Comparison of ENCODE assay signal across 12 cellular contexts in the genomic region with DNA sequence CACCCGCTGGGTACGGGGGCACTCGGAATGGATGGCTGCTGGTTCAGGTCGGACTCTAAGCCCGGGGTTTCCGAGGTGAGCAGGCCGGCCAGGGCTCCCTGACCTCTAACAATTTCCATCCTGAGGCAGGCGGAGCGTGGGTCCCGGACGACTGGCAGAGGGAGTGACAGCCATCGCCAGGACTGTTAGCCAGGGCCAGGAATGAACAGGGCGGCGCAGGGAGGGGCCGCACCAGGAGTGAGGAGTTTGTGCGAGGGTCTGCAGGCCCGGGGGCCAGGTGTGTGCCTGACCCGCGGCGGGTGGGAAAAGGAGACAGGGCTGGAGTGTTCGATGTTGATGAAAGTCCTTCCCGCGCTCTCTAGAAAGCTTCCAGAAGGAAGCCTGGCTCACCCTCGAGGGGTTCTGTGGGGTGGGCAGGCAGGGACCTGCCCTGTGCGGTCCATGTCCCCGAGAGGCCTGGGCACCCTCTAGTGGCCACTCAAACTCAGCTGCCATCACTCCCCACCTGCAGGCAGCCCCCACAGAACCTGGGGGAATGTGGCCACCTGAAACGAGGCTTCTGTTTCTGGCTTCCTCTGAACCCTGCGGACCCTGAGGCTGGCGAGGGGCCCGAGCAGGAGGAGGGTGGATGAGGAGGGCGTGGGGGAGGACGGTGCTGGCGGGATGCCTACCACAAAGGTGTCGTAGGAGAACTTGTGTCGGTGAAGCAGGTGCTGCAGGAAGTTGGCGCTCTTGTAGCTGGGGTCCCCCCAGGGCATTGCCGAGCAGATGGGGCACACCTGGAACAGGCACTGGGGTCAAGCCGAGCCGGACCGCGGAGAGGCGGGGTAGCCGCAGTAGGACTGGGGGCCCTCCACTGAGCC. TPM values are rescaled to one million over a fixed set of nuclear protein-coding genes. Genes with fewer than 3 reads are reported as not detected.
DNase-seq lines count a peak whose midpoint lies in the region; ATAC-seq, FAIRE-seq and TF ChIP-seq lines count a peak whose summit lies in the region.
"Had no signal": no experiment of that assay in that cellular context is flagged by ENCODE, and none has a peak within 500 bp of the region (broad histone marks: within the 10 kb centered on the region; RNA-seq: fewer than 3 reads in every experiment).

No MANE protein-coding gene starts in this region.

- H3K4me2 ChIP-seq in endothelial cell of umbilical vein (ENCODE audit: insufficient read depth, low read length), result no peak overlapping the region

- ATAC-seq in Right ventricle myocardium inferior, result no peak
- no peak for ATAC-seq in stimulated activated memory B cell treated with anti-CD40 and anti-IgM and Interleukin-4, amounts not matched to agents 10 μg/mL and 1 μg/mL and 100 μg/mL, for 72 hours

- no peak overlapping the region for H2AFZ ChIP-seq in endothelial cell of umbilical vein (ENCODE audit: low read depth, low read length)

- TF ChIP-seq CTCF in cardiac muscle cell (IDR thresholded peaks at IDR 0.05; ENCODE audit: low read depth, low read length) (peak; percentile 32), NB4 (IDR thresholded peaks at IDR 0.05; ENCODE audit: low read depth, low read length) (peak; percentile 44), endothelial cell of umbilical vein (IDR thresholded peaks at IDR 0.05; ENCODE audit: extremely low read depth in 1 of 2, insufficient read depth in 1 of 2, low read depth in 1 of 2, low read length in 2 of 2) (peak; percentile 34 to 54)

- H3K9me3 Mint-ChIP-seq in stimulated activated memory B cell treated with anti-CD40 and anti-IgM and Interleukin-4, amounts not matched to agents 10 μg/mL and 1 μg/mL and 100 μg/mL, for 72 hours, result no peaks in the 10 kb centered on the region

- H3K36me3 Mint-ChIP-seq in stimulated activated memory B cell treated with anti-CD40 and anti-IgM and Interleukin-4, amounts not matched to agents 10 μg/mL and 1 μg/mL and 100 μg/mL, for 72 hours, result peaks cover 11% of the 10 kb centered on the region

- H3K27ac ChIP-seq in cardiac muscle cell (no peak overlapping the region), endothelial cell of umbilical vein (ENCODE audit: insufficient read depth, low read depth, low read length) (no peak overlapping the region)

- no peaks in the 10 kb centered on the region for H3K9me1 ChIP-seq in endothelial cell of umbilical vein (replicated peaks; ENCODE audit: control insufficient read depth, extremely low read depth, insufficient read depth, low read length)

- TF ChIP-seq POLR2A in NB4 (IDR thresholded peaks at IDR 0.05; ENCODE audit: extremely low read depth, insufficient read length) (no peak), endothelial cell of umbilical vein (IDR thresholded peaks at IDR 0.05; ENCODE audit: low read depth, low read length) (no peak)

- H3K36me3 ChIP-seq in cardiac muscle cell, result peaks cover 7% of the 10 kb centered on the region
- H3K36me3 ChIP-seq in endothelial cell of umbilical vein (ENCODE audit: control insufficient read depth in 2 of 2, extremely low read depth in 1 of 2, insufficient read depth in 2 of 2, low read length in 2 of 2), result peaks cover 4 to 21% of the 10 kb centered on the region in 2 experiments

- H3K27ac Mint-ChIP-seq in stimulated activated memory B cell treated with anti-CD40 and anti-IgM and Interleukin-4, amounts not matched to agents 10 μg/mL and 1 μg/mL and 100 μg/mL, for 72 hours, result peak overlapping the region; percentile 62

- intact Hi-C loops in Right ventricle myocardium inferior (cut with DNase I) (no loop called here), endothelial cell of umbilical vein (cut with micrococcal nuclease) (no loop called here)

- H3K27me3 ChIP-seq in cardiac muscle cell (no peaks in the 10 kb centered on the region), endothelial cell of umbilical vein (ENCODE audit: control insufficient read depth in 2 of 2, insufficient read depth in 2 of 2, low read length in 2 of 2) (no peaks in the 10 kb centered on the region)

- FAIRE-seq in endothelial cell of umbilical vein (lab: Jason Lieb, UNC), result peak; percentile 31
- FAIRE-seq: TTC549 had no signal

- H3K4me1 ChIP-seq in cardiac muscle cell (ENCODE audit: low read depth), result peaks cover 2% of the 10 kb centered on the region
- peaks cover 28% of the 10 kb centered on the region for H3K4me1 ChIP-seq in endothelial cell of umbilical vein (ENCODE audit: control insufficient read depth, extremely low read depth, insufficient read depth, low read length)

- H3K79me2 ChIP-seq in endothelial cell of umbilical vein (ENCODE audit: control insufficient read depth, insufficient read depth, low read length), result peaks cover 17% of the 10 kb centered on the region

- no peak overlapping the region for H3K4me3 ChIP-seq in cardiac muscle cell
- H3K4me3 ChIP-seq in NB4 (ENCODE audit: low read depth, low read length), result no peak overlapping the region
- no peak overlapping the region for H3K4me3 ChIP-seq in endothelial cell of umbilical vein (replicated peaks in 1 of 3; ENCODE audit: insufficient read depth in 1 of 3, low read depth in 1 of 3, low read length in 3 of 3)

- peaks cover 66% of the 10 kb centered on the region for H3K4me1 Mint-ChIP-seq in stimulated activated memory B cell treated with anti-CD40 and anti-IgM and Interleukin-4, amounts not matched to agents 10 μg/mL and 1 μg/mL and 100 μg/mL, for 72 hours

- DNase-seq in cardiac muscle cell (ENCODE audit: low read depth in 1 of 2, low spot score in 1 of 2) (peak in 1 of 2 donors; percentile 13), Right ventricle myocardium inferior (ENCODE audit: missing footprints) (no peak), NB4 (ENCODE audit: low read depth) (no peak), endothelial cell of umbilical vein (ENCODE audit: low read depth, low spot score) (no peak), HT-29 (ENCODE audit: low spot score) (no peak), NCI-H446 (lab: John Stamatoyannopoulos, UW) (no peak), NCI-H2107 treated with DMSO at 0.1 percent for 48 hours (lab: John Stamatoyannopoulos, UW; ENCODE audit: unreplicated experiment) (no peak)
- DNase-seq: caudate nucleus, DMS 273 treated with DMSO at 0.1 percent for 48 hours, NCI-H226 had no signal

- H3K9me3 ChIP-seq in cardiac muscle cell (ENCODE audit: low read depth) (no peaks in the 10 kb centered on the region), endothelial cell of umbilical vein (replicated peaks; ENCODE audit: control insufficient read depth, insufficient read depth, low read length) (no peaks in the 10 kb centered on the region)

- no peaks in the 10 kb centered on the region for H3K27me3 Mint-ChIP-seq in stimulated activated memory B cell treated with anti-CD40 and anti-IgM and Interleukin-4, amounts not matched to agents 10 μg/mL and 1 μg/mL and 100 μg/mL, for 72 hours

- H4K20me1 ChIP-seq in endothelial cell of umbilical vein (replicated peaks; ENCODE audit: control insufficient read depth, extremely low read depth, insufficient read depth, low read length), result no peaks in the 10 kb centered on the region

- H3K9ac ChIP-seq in endothelial cell of umbilical vein (replicated peaks; ENCODE audit: extremely low read depth, insufficient read depth, low read length), result no peak overlapping the region

- dilution Hi-C loops in endothelial cell of umbilical vein (cut with MboI; ENCODE audit: extremely low pct_ligation_motif_present, low sequenced_read_pairs), result no loop called here

- H3K4me3 Mint-ChIP-seq in stimulated activated memory B cell treated with anti-CD40 and anti-IgM and Interleukin-4, amounts not matched to agents 10 μg/mL and 1 μg/mL and 100 μg/mL, for 72 hours, result peak overlapping the region; percentile 46

- BruUV-seq in endothelial cell of umbilical vein (replicated peaks; lab: Mats Ljungman, UMichigan), result no TSS peak

- POLR2A ChIA-PET in endothelial cell of umbilical vein (lab: Charles Lee), result no interaction called here

- CTCF ChIA-PET in endothelial cell of umbilical vein (lab: Charles Lee), result no interaction called here

RNA-seq across cellular contexts. Expression of gene RNF166, which starts 8.1 kb away (rescaled TPM):
- total RNA-seq in cardiac muscle cell, result 30.0 and 33.5 TPM in 2 replicates
- 23.2 and 34.2 TPM in 2 replicates for polyA plus RNA-seq in cardiac muscle cell
- total RNA-seq in Right ventricle myocardium inferior, result 17.0 TPM
- 38.8 and 41.8 TPM in 2 replicates for total RNA-seq in endothelial cell of umbilical vein
- polyA plus RNA-seq in endothelial cell of umbilical vein, result 27.6 and 34.0 TPM in 2 replicates
- polyA plus RNA-seq in endothelial cell of umbilical vein (2011; cell fraction: cytosol; rRNA removed), result 16.0 and 25.1 TPM in 2 replicates
- 44.2 and 52.7 TPM in 2 replicates for polyA plus RNA-seq in endothelial cell of umbilical vein (2011; cell fraction: nucleus; rRNA removed)
- 15.8 and 20.0 TPM in 2 replicates for polyA plus RNA-seq in endothelial cell of umbilical vein (2012)
- polyA minus RNA-seq in endothelial cell of umbilical vein, result 15.2 and 15.4 TPM in 2 replicates
- polyA minus RNA-seq in endothelial cell of umbilical vein (2011; cell fraction: cytosol; rRNA and poly(A)+ RNA removed), result 17.2 TPM
- 16.2 and 22.6 TPM in 2 replicates for polyA minus RNA-seq in endothelial cell of umbilical vein (2011; cell fraction: nucleus; rRNA and poly(A)+ RNA removed)
- total RNA-seq in HT-29 (2014; rRNA removed; shearing (Covaris generic)), result 44.6 and 49.8 TPM in 2 replicates

RNA-seq across cellular contexts. Expression of gene CTU2, which starts 8.2 kb away (rescaled TPM):
- total RNA-seq in cardiac muscle cell (9.3 and 10.8 TPM in 2 replicates), Right ventricle myocardium inferior (13.1 TPM), endothelial cell of umbilical vein (33.7 and 37.5 TPM in 2 replicates)
- polyA plus RNA-seq in cardiac muscle cell (9.2 and 13.8 TPM in 2 replicates), endothelial cell of umbilical vein (26.1 and 30.8 TPM in 2 replicates)
- polyA plus RNA-seq in endothelial cell of umbilical vein (2011; cell fraction: cytosol; rRNA removed), result 14.6 and 19.2 TPM in 2 replicates
- polyA plus RNA-seq in endothelial cell of umbilical vein (2011; cell fraction: nucleus; rRNA removed), result 35.9 and 36.8 TPM in 2 replicates
- 19.1 and 27.5 TPM in 2 replicates for polyA plus RNA-seq in endothelial cell of umbilical vein (2012)
- polyA minus RNA-seq in endothelial cell of umbilical vein, result 11.6 and 15.6 TPM in 2 replicates
- polyA minus RNA-seq in endothelial cell of umbilical vein (2011; cell fraction: cytosol; rRNA and poly(A)+ RNA removed), result 27.9 TPM
- polyA minus RNA-seq in endothelial cell of umbilical vein (2011; cell fraction: nucleus; rRNA and poly(A)+ RNA removed), result 10.3 and 15.4 TPM in 2 replicates
- 38.4 and 44.5 TPM in 2 replicates for total RNA-seq in HT-29 (2014; rRNA removed; shearing (Covaris generic))

RNA-seq across cellular contexts. Expression of gene SNAI3, which starts 11.8 kb away (rescaled TPM):
- total RNA-seq in cardiac muscle cell (1.6 and 2.9 TPM in 2 replicates), Right ventricle myocardium inferior (2.9 TPM), endothelial cell of umbilical vein (0.18 and 0.31 TPM in 2 replicates)
- polyA plus RNA-seq in cardiac muscle cell (3.7 and 4.5 TPM in 2 replicates), endothelial cell of umbilical vein (0.30 and 0.38 TPM in 2 replicates)
- polyA plus RNA-seq in endothelial cell of umbilical vein (2011; cell fraction: cytosol; rRNA removed), result 0.21 TPM in 1 of 2 replicates, not detected in the other
- 0.20 TPM in 1 of 2 replicates, not detected in the other for polyA plus RNA-seq in endothelial cell of umbilical vein (2011; cell fraction: nucleus; rRNA removed)
- 0.09 and 0.19 TPM in 2 replicates for polyA plus RNA-seq in endothelial cell of umbilical vein (2012)
- polyA minus RNA-seq in endothelial cell of umbilical vein, result not detected in 2 replicates
- polyA minus RNA-seq in endothelial cell of umbilical vein (2011; cell fraction: cytosol; rRNA and poly(A)+ RNA removed), result not detected
- 0.24 TPM in 1 of 2 replicates, not detected in the other for polyA minus RNA-seq in endothelial cell of umbilical vein (2011; cell fraction: nucleus; rRNA and poly(A)+ RNA removed)
- 1.2 and 1.7 TPM in 2 replicates for total RNA-seq in HT-29 (2014; rRNA removed; shearing (Covaris generic))

RNA-seq across cellular contexts. Expression of gene MVD, which starts 35.2 kb away (rescaled TPM):
- 65.0 and 159 TPM in 2 replicates for total RNA-seq in cardiac muscle cell
- 88.4 and 192 TPM in 2 replicates for polyA plus RNA-seq in cardiac muscle cell
- 24.0 TPM for total RNA-seq in Right ventricle myocardium inferior
- 117 and 142 TPM in 2 replicates for total RNA-seq in endothelial cell of umbilical vein
- polyA plus RNA-seq in endothelial cell of umbilical vein, result 60.3 and 64.4 TPM in 2 replicates
- polyA plus RNA-seq in endothelial cell of umbilical vein (2011; cell fraction: cytosol; rRNA removed), result 33.2 and 45.5 TPM in 2 replicates
- 93.3 and 135 TPM in 2 replicates for polyA plus RNA-seq in endothelial cell of umbilical vein (2011; cell fraction: nucleus; rRNA removed)
- polyA plus RNA-seq in endothelial cell of umbilical vein (2012), result 35.6 and 44.3 TPM in 2 replicates
- polyA minus RNA-seq in endothelial cell of umbilical vein, result 23.2 and 27.7 TPM in 2 replicates
- 15.1 TPM for polyA minus RNA-seq in endothelial cell of umbilical vein (2011; cell fraction: cytosol; rRNA and poly(A)+ RNA removed)
- 17.0 and 28.2 TPM in 2 replicates for polyA minus RNA-seq in endothelial cell of umbilical vein (2011; cell fraction: nucleus; rRNA and poly(A)+ RNA removed)
- total RNA-seq in HT-29 (2014; rRNA removed; shearing (Covaris generic)), result 100 and 109 TPM in 2 replicates

RNA-seq across cellular contexts. Expression of gene CYBA, which starts 47.2 kb away (rescaled TPM):
- total RNA-seq in cardiac muscle cell (174 and 218 TPM in 2 replicates), Right ventricle myocardium inferior (63.7 TPM), endothelial cell of umbilical vein (37.0 and 45.8 TPM in 2 replicates)
- polyA plus RNA-seq in cardiac muscle cell (233 and 237 TPM in 2 replicates), endothelial cell of umbilical vein (77.3 and 100 TPM in 2 replicates)
- 23.9 and 36.3 TPM in 2 replicates for polyA plus RNA-seq in endothelial cell of umbilical vein (2011; cell fraction: cytosol; rRNA removed)
- polyA plus RNA-seq in endothelial cell of umbilical vein (2011; cell fraction: nucleus; rRNA removed), result 36.0 and 38.6 TPM in 2 replicates
- 36.0 and 60.6 TPM in 2 replicates for polyA plus RNA-seq in endothelial cell of umbilical vein (2012)
- 24.4 and 25.9 TPM in 2 replicates for polyA minus RNA-seq in endothelial cell of umbilical vein
- 325 TPM for polyA minus RNA-seq in endothelial cell of umbilical vein (2011; cell fraction: cytosol; rRNA and poly(A)+ RNA removed)
- polyA minus RNA-seq in endothelial cell of umbilical vein (2011; cell fraction: nucleus; rRNA and poly(A)+ RNA removed), result 7.6 and 10.3 TPM in 2 replicates
- 1,584 and 1,604 TPM in 2 replicates for total RNA-seq in HT-29 (2014; rRNA removed; shearing (Covaris generic))
